ENCODE assay signal across 8 cellular contexts in the genomic region with DNA sequence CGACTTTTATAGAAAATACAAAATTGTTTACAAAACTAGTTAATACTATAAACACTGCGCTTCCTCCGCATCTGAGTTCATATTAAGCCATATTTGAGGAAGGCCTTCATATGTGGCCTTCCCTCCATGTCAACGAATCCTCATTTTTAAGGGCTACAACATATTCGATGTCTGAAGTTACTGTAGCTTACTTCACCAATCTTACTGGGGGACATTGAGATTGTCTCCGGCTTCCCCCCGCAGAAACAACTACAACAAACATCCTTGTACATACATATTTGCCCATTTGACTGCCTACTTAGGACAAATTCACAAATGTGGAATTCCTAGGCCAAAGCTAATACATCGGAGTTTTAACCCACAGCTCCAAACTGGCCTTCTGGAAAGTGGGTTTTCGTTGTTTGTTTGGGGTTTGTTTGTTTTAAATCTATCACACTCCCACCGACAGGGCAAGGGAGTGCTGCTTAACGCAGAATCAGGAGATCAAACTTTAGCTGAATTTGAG. TPM values are rescaled to one million over a fixed set of nuclear protein-coding genes. Genes with fewer than 3 reads are reported as not detected.
DNase-seq lines count a peak whose midpoint lies in the region; ATAC-seq and TF ChIP-seq lines count a peak whose summit lies in the region.

No MANE protein-coding gene starts in this region.

- H3K9ac ChIP-seq in OCI-LY3 (ENCODE audit: low read length): peak overlapping the region; percentile 77

- intact Hi-C loops in gastrocnemius medialis (cut with DNase I; ENCODE audit: low total_unique reads): loop anchor here (10.0 kb wide), 1 partner anchor 1182 kb away; the partner anchor contains the start of gene RELL1

- no peaks in the 10 kb centered on the region for H3K79me2 ChIP-seq in OCI-LY3 (ENCODE audit: low read length)

- in situ Hi-C loops in gastrocnemius medialis (cut with MboI; ENCODE audit: low sequenced_read_pairs in 4 of 4): no loop called here

- peak overlapping the region; percentile 88 for H3K4me2 ChIP-seq in OCI-LY3 (ENCODE audit: low read length)

- DNase-seq in gastrocnemius medialis: no peak
- DNase-seq in HuH-7.5 (ENCODE audit: low spot score): no peak
- DNase-seq in cortex of kidney (lab: John Stamatoyannopoulos, UW): no peak

- WGBS in esophagus, 2 donors: 42 to 45% methylated on average over 11 of the region's 11 CpGs

- H4K20me1 ChIP-seq in OCI-LY3 (ENCODE audit: insufficient read depth, low read length): no peaks in the 10 kb centered on the region

- ATAC-seq in GM19351 (IDR thresholded peaks at IDR 0.05; ENCODE audit: unreplicated experiment) (peak; percentile 25), gastrocnemius medialis (peak in 1 of 2 donors; percentile 23), GM19463 (IDR thresholded peaks at IDR 0.05; ENCODE audit: unreplicated experiment) (no peak), HG02938 (IDR thresholded peaks at IDR 0.05; ENCODE audit: unreplicated experiment) (no peak)

- peak overlapping the region; percentile 81 for H3K4me3 ChIP-seq in OCI-LY3 (ENCODE audit: low read length)
- H3K4me3 ChIP-seq in esophagus (ENCODE audit: low read depth in 1 of 2, low read length in 2 of 2): peak overlapping the region; percentile 56 to 84
- H3K4me3 ChIP-seq in gastrocnemius medialis: peak overlapping the region; percentile 69 to 83 (median 75)

- H3K4me1 ChIP-seq in OCI-LY3 (ENCODE audit: low read length) (peaks cover 16% of the 10 kb centered on the region), esophagus (ENCODE audit: control insufficient read depth in 2 of 2, insufficient read depth in 2 of 2, low read length in 1 of 2) (peaks cover 0 to 6% of the 10 kb centered on the region in 2 donors), gastrocnemius medialis (peaks cover 19 to 21% of the 10 kb centered on the region in 2 donors)

- H3K36me3 ChIP-seq in OCI-LY3 (replicated peaks; ENCODE audit: low read depth, low read length): no peaks in the 10 kb centered on the region
- peaks cover 4% of the 10 kb centered on the region in 2 donors for H3K36me3 ChIP-seq in esophagus (ENCODE audit: control insufficient read depth in 2 of 2, insufficient read depth in 2 of 2, low read length in 1 of 2)
- no peaks in the 10 kb centered on the region for H3K36me3 ChIP-seq in gastrocnemius medialis

- H2AFZ ChIP-seq in OCI-LY3 (ENCODE audit: low read depth, low read length): peak overlapping the region; percentile 91

- H3K9me3 ChIP-seq in OCI-LY3 (ENCODE audit: insufficient read depth, low read length) (no peaks in the 10 kb centered on the region), esophagus (ENCODE audit: control insufficient read depth in 2 of 2, insufficient read depth in 1 of 2, low read depth in 1 of 2, low read length in 1 of 2) (no peaks in the 10 kb centered on the region), gastrocnemius medialis (no peaks in the 10 kb centered on the region)

- TF ChIP-seq CTCF in OCI-LY3 (IDR thresholded peaks at IDR 0.05; ENCODE audit: low read depth, low read length) (no peak), gastrocnemius medialis (IDR thresholded peaks at IDR 0.05 in 4 of 5, conservative IDR thresholded peaks at IDR 0.05 in 1 of 5) (no peak)

- no peaks in the 10 kb centered on the region for H3K27me3 ChIP-seq in OCI-LY3 (ENCODE audit: low read depth, low read length)
- H3K27me3 ChIP-seq in esophagus (ENCODE audit: control insufficient read depth in 1 of 2, insufficient read depth in 2 of 2, low read length in 2 of 2): no peaks in the 10 kb centered on the region
- no peaks in the 10 kb centered on the region for H3K27me3 ChIP-seq in gastrocnemius medialis

- no peak overlapping the region for H3K27ac ChIP-seq in OCI-LY3 (ENCODE audit: low read length)
- peak overlapping the region; percentile 88 to 97 for H3K27ac ChIP-seq in esophagus (ENCODE audit: low read depth in 2 of 2, low read length in 1 of 2)
- peak overlapping the region; percentile 78 to 89 (median 82) for H3K27ac ChIP-seq in gastrocnemius medialis

- TF ChIP-seq POLR2A in gastrocnemius medialis (IDR thresholded peaks at IDR 0.05): no peak

RNA-seq across cellular contexts. Expression of gene FAM114A1, which starts 0.6 kb away (rescaled TPM):
- 10 to 100 TPM; 13.5 to 21.4 TPM for polyA plus RNA-seq in esophagus
- 10 to 100 TPM; 23.2 to 47.5 (median 27.4) TPM for total RNA-seq in gastrocnemius medialis

RNA-seq across cellular contexts. Expression of gene TLR6, which starts 10.4 kb away (rescaled TPM):
- under 1 TPM; 0.20 to 0.21 TPM for polyA plus RNA-seq in esophagus
- total RNA-seq in gastrocnemius medialis: under 1 TPM; 0.29 to 0.75 (median 0.48) TPM
